Comparison of ENCODE assay signal across 26 cellular contexts in the genomic region with DNA sequence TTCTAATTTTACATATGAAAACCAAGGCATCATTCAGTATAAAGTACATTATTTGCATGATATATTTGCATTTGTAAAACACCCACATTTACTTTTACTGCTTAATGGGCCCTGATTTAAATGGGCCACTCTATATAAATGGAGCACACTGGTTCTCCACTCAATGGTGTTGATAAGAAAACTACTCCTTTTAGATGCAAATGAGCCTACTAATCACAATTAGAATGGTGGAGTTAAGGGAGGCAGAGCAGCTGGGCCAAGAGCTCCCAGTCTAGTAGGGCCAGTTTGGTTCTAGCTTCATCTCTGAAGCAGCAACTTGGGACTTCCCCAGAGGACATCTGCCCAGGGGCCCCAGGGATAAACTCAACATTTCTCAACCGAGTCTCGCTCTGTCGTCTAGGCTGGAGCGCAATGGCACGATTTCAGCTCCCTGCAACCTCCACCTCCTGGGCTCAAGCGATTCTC.
A peak's percentile ranks its signal among the peaks of the same experiment; 100 is the strongest.
DNase-seq lines count a peak whose midpoint lies in the region; ATAC-seq and TF ChIP-seq lines count a peak whose summit lies in the region.
"Had no signal": no experiment of that assay in that cellular context is flagged by ENCODE, and none has a peak within 500 bp of the region (broad histone marks: within the 10 kb centered on the region; RNA-seq: fewer than 3 reads in every experiment).

No MANE protein-coding gene starts in this region.

- CTCF ChIA-PET in WTC11 (lab: Charles Lee), result interaction anchor here (0.6 to 2.0 kb wide), 6 partner anchors 9 to 286 kb away, joined by 3 to 8 read pairs (median 4); no protein-coding TSS in a partner anchor
- CTCF ChIA-PET in A673 (lab: Charles Lee), result no interaction called here

- no peaks in the 10 kb centered on the region for H3K36me3 ChIP-seq in A673 (ENCODE audit: insufficient read depth, low read length, poor library complexity, severe bottlenecking)
- H3K36me3 ChIP-seq: colonic mucosa, left ventricle myocardium inferior, right atrium auricular region, tibial nerve had no signal

- H3K27ac ChIP-seq in A673 (ENCODE audit: low read depth, low read length, poor library complexity, severe bottlenecking), result no peak overlapping the region
- H3K27ac ChIP-seq: colonic mucosa, left ventricle myocardium inferior, right atrium auricular region, RWPE1, stomach, tibial nerve had no signal

- no peaks in the 10 kb centered on the region for H3K27me3 ChIP-seq in A673 (replicated peaks; ENCODE audit: insufficient read depth, low read depth, low read length, poor library complexity)
- H3K27me3 ChIP-seq: colonic mucosa, right atrium auricular region, stomach, tibial nerve had no signal

- H3K27ac Mint-ChIP-seq in WTC11, result peak overlapping the region; percentile 100
- H3K27ac Mint-ChIP-seq in memory B cell, result no peak overlapping the region
- H3K27ac Mint-ChIP-seq: natural killer cell had no signal

- H3K4me1 ChIP-seq in A673 (ENCODE audit: insufficient read depth, low read length, poor library complexity, severe bottlenecking), result no peaks in the 10 kb centered on the region
- H3K4me1 ChIP-seq: colonic mucosa, tibial nerve had no signal

- TF ChIP-seq CTCF in WTC11 (IDR thresholded peaks at IDR 0.05), result no peak
- no peak for TF ChIP-seq CTCF in A673 (conservative IDR thresholded peaks at IDR 0.05; ENCODE audit: low read depth, low read length)

- H3K9me3 Mint-ChIP-seq in WTC11 (no peaks in the 10 kb centered on the region), memory B cell (no peaks in the 10 kb centered on the region)
- H3K9me3 Mint-ChIP-seq: activated T-cell treated with anti-CD3 and anti-CD28 coated beads, Interleukin-2, amount 50 U/mL, for 4 hours; natural killer cell had no signal

- POLR2A ChIA-PET in WTC11 (lab: Charles Lee) (interaction anchor here (0.8 to 1.0 kb wide), 2 partner anchors 9 to 93 kb away, joined by 3 read pairs; no protein-coding TSS in a partner anchor), A673 (lab: Charles Lee; ENCODE audit: low non-redundant PET) (no interaction called here)

- H3K9me3 ChIP-seq in A673 (ENCODE audit: low read depth, low read length, poor library complexity, severe bottlenecking), result no peaks in the 10 kb centered on the region
- H3K9me3 ChIP-seq: colonic mucosa, left ventricle myocardium inferior, right atrium auricular region, stomach, tibial nerve had no signal

- DNase-seq in WTC11 (ENCODE audit: low spot score) (peak; percentile 49), memory B cell (ENCODE audit: low spot score in 2 of 2) (no peak), A673 (ENCODE audit: low spot score) (no peak), NCI-H345 (lab: John Stamatoyannopoulos, UW) (no peak), DMS 273 (lab: John Stamatoyannopoulos, UW; ENCODE audit: unreplicated experiment) (no peak)
- DNase-seq: activated naive CD4-positive, alpha-beta T cell treated with Interleukin-2 at 50 U/mL for 16 hours; activated T-cell treated with anti-CD3 and anti-CD28 coated beads, Interleukin-2, amount 50 U/mL, for 4 hours; CD4-positive, alpha-beta memory T cell; colonic mucosa; DMS153; GDM1; glutamatergic neuron; left ventricle myocardium inferior; midbrain; natural killer cell; NCI-H1436 treated with DMSO at 0.1 percent for 48 hours; NCI-H510A treated with DMSO at 0.1 percent for 48 hours; stomach; T1000 had no signal

- intact Hi-C loops in A673 (cut with micrococcal nuclease; ENCODE audit: unreplicated experiment), result no loop called here

- no peak overlapping the region for H3K4me3 ChIP-seq in A673 (ENCODE audit: low read depth, low read length, poor library complexity, severe bottlenecking)
- H3K4me3 ChIP-seq: colonic mucosa, left ventricle myocardium inferior, right atrium auricular region, stomach, tibial nerve had no signal

- H3K4me1 Mint-ChIP-seq in WTC11 (peaks cover 87% of the 10 kb centered on the region), memory B cell (peaks cover 38% of the 10 kb centered on the region)

- H3K27me3 Mint-ChIP-seq in WTC11 (ENCODE audit: low read depth) (no peaks in the 10 kb centered on the region), memory B cell (no peaks in the 10 kb centered on the region)
- H3K27me3 Mint-ChIP-seq: CD4-positive, alpha-beta memory T cell had no signal

- no TSS peak for BruUV-seq in A673 (replicated peaks; lab: Mats Ljungman, UMichigan)

- H3K36me3 Mint-ChIP-seq in WTC11, result peaks cover 28% of the 10 kb centered on the region
- H3K36me3 Mint-ChIP-seq in memory B cell, result peaks cover 31% of the 10 kb centered on the region
- H3K36me3 Mint-ChIP-seq: natural killer cell had no signal

- H3K4me3 Mint-ChIP-seq in WTC11 (no peak overlapping the region), memory B cell (no peak overlapping the region)
- H3K4me3 Mint-ChIP-seq: activated T-cell treated with anti-CD3 and anti-CD28 coated beads, Interleukin-2, amount 50 U/mL, for 4 hours; CD4-positive, alpha-beta memory T cell; natural killer cell had no signal

- peak; percentile 77 for ATAC-seq in GM21360 (IDR thresholded peaks at IDR 0.05; ENCODE audit: unreplicated experiment)
- ATAC-seq in HG03095 (IDR thresholded peaks at IDR 0.05; ENCODE audit: unreplicated experiment), result peak; percentile 53
- ATAC-seq in WTC11, result peak; percentile 70
- ATAC-seq in memory B cell (ENCODE audit: low read depth), result peak; percentile 46
- ATAC-seq in HG02840 (IDR thresholded peaks at IDR 0.05; ENCODE audit: low FRiP score, unreplicated experiment), result no peak
- ATAC-seq: activated CD4-positive, CD25-positive, alpha-beta regulatory T cell treated with anti-CD3 and anti-CD28 coated beads, Interleukin-2, amount 50 U/mL, for 24 hours; activated T-cell treated with anti-CD3 and anti-CD28 coated beads, Interleukin-2, amount 50 U/mL, for 4 hours; natural killer cell had no signal

TF ChIP-seq in WTC11, 78 proteins besides CTCF, POLR2A, EP300 and RAD21 (continues in another document):
- peak; percentile 72 for TF ChIP-seq ZNF423 (CRISPR knock-in tag; IDR thresholded peaks at IDR 0.05)
- peak; percentile 84; the same call in 1 of the 2 replicates for TF ChIP-seq ZSCAN18 (CRISPR knock-in tag; IDR thresholded peaks at IDR 0.05)
- TF ChIP-seq, protein P1, sequence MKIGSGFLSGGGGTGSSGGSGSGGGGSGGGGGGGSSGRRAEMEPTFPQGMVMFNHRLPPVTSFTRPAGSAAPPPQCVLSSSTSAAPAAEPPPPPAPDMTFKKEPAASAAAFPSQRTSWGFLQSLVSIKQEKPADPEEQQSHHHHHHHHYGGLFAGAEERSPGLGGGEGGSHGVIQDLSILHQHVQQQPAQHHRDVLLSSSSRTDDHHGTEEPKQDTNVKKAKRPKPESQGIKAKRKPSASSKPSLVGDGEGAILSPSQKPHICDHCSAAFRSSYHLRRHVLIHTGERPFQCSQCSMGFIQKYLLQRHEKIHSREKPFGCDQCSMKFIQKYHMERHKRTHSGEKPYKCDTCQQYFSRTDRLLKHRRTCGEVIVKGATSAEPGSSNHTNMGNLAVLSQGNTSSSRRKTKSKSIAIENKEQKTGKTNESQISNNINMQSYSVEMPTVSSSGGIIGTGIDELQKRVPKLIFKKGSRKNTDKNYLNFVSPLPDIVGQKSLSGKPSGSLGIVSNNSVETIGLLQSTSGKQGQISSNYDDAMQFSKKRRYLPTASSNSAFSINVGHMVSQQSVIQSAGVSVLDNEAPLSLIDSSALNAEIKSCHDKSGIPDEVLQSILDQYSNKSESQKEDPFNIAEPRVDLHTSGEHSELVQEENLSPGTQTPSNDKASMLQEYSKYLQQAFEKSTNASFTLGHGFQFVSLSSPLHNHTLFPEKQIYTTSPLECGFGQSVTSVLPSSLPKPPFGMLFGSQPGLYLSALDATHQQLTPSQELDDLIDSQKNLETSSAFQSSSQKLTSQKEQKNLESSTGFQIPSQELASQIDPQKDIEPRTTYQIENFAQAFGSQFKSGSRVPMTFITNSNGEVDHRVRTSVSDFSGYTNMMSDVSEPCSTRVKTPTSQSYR (CRISPR knock-in tag; IDR thresholded peaks at IDR 0.05), result no peak
- TF ChIP-seq EMX1 (CRISPR knock-in tag; IDR thresholded peaks at IDR 0.05), result peak; percentile 55; the same call in 1 of the 2 replicates
- no peak for TF ChIP-seq ATF1 (CRISPR knock-in tag; IDR thresholded peaks at IDR 0.05)
- no peak for TF ChIP-seq NR3C1 (CRISPR knock-in tag; conservative IDR thresholded peaks at IDR 0.05; ENCODE audit: low read depth)
- no peak for TF ChIP-seq MLX (CRISPR knock-in tag; IDR thresholded peaks at IDR 0.05)
- no peak for TF ChIP-seq NR1H2 (CRISPR knock-in tag; IDR thresholded peaks at IDR 0.05)
- TF ChIP-seq ZNF396 (CRISPR knock-in tag; IDR thresholded peaks at IDR 0.05; ENCODE audit: borderline replicate concordance), result peak; percentile 87; the same call in 1 of the 2 replicates
- peak; percentile 75 for TF ChIP-seq ZMAT4 (CRISPR knock-in tag; IDR thresholded peaks at IDR 0.05)
- no peak for TF ChIP-seq NFATC4 (CRISPR knock-in tag; IDR thresholded peaks at IDR 0.05)
- TF ChIP-seq CDX4 (CRISPR knock-in tag; IDR thresholded peaks at IDR 0.05; ENCODE audit: borderline replicate concordance), result no peak
